In the genomic region with DNA sequence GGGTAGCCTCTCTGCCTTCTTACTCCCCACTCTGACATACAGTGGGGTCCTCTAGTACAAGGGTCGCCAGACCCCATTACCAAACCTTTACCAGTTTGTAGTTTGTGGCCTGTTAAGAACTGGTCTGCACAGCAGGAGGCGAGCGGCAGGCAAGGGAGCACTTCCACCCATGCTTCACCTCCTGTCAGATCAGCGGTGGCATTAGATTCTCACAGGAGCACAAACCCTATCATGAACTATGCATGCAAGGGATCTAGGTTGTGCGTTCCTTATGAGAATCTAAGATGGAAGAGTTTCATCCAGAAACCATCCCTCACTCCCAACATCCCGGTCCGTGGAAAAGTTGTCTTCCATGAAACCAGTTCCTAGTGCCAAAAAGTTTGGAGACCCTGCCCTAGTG, we compare ENCODE assay signal across 21 cellular contexts.
DNase-seq lines count a peak whose midpoint lies in the region; ATAC-seq and TF ChIP-seq lines count a peak whose summit lies in the region.
"Had no signal": no experiment of that assay in that cellular context is flagged by ENCODE, and none has a peak within 500 bp of the region (broad histone marks: within the 10 kb centered on the region; RNA-seq: fewer than 3 reads in every experiment).

No MANE protein-coding gene starts in this region.

- H3K4me2 ChIP-seq in mammary epithelial cell (ENCODE audit: insufficient read depth, low read depth, low read length) (no peak overlapping the region), H9 (ENCODE audit: insufficient read depth, insufficient read length, low read length) (no peak overlapping the region)
- H3K4me2 ChIP-seq: A549; BLaER1 treated with 17β-estradiol and CSF1 and Interleukin-3, amounts not matched to agents 10 nM and 100 nM had no signal

- no peaks in the 10 kb centered on the region for H3K27me3 ChIP-seq in mammary epithelial cell (ENCODE audit: insufficient read depth, low read length)
- H3K27me3 ChIP-seq in H9 (ENCODE audit: insufficient read depth, low read length): no peaks in the 10 kb centered on the region
- peaks cover 0 to 20% (median 0%) of the 10 kb centered on the region in 4 donors for H3K27me3 ChIP-seq in esophagus muscularis mucosa
- H3K27me3 ChIP-seq: BE2C; BLaER1 treated with 17β-estradiol and CSF1 and Interleukin-3, amounts not matched to agents 10 nM and 100 nM had no signal

- H3K56ac ChIP-seq in H9 (ENCODE audit: insufficient read length, low read depth, low read length): no peak overlapping the region

- H2BK120ac ChIP-seq in H9 (ENCODE audit: low read depth, low read length, poor library complexity, severe bottlenecking): no peak overlapping the region

- in situ Hi-C loops in mammary epithelial cell (cut with MboI; ENCODE audit: low sequenced_read_pairs in 2 of 2): no loop called here

- H4K20me1 ChIP-seq in mammary epithelial cell (ENCODE audit: insufficient read depth, low read length) (no peaks in the 10 kb centered on the region), H9 (ENCODE audit: control insufficient read depth, insufficient read depth, insufficient read length) (no peaks in the 10 kb centered on the region)
- H4K20me1 ChIP-seq: BLaER1 treated with 17β-estradiol and CSF1 and Interleukin-3, amounts not matched to agents 10 nM and 100 nM had no signal

- H3K27ac ChIP-seq in mammary epithelial cell (ENCODE audit: insufficient read depth, low read depth, low read length) (no peak overlapping the region), H9 (ENCODE audit: insufficient read length, low read depth, low read length) (no peak overlapping the region), esophagus muscularis mucosa (replicated peaks in 1 of 4) (no peak overlapping the region)
- H3K27ac ChIP-seq: A549; BLaER1 treated with 17β-estradiol and CSF1 and Interleukin-3, amounts not matched to agents 10 nM and 100 nM; GM23248 had no signal

- no peak overlapping the region for H3K4ac ChIP-seq in H9 (ENCODE audit: low read depth, low read length)

- H3K4me1 Mint-ChIP-seq in MCF 10A (ENCODE audit: insufficient read depth, unreplicated experiment): peaks cover 8% of the 10 kb centered on the region
- no peaks in the 10 kb centered on the region for H3K4me1 Mint-ChIP-seq in H9
- H3K4me1 Mint-ChIP-seq in stimulated activated naive CD8-positive, alpha-beta T cell treated with anti-CD3 and anti-CD28 coated beads, Interleukin-15, amount 100 ng/mL, for 72 hours: no peaks in the 10 kb centered on the region
- H3K4me1 Mint-ChIP-seq: CD14-positive monocyte; CD8-positive, alpha-beta memory T cell had no signal

- no peak overlapping the region for H3T11ph ChIP-seq in H9 (ENCODE audit: low read length)

- BruUV-seq in MCF 10A (replicated peaks; lab: Mats Ljungman, UMichigan) (no TSS peak), mammary epithelial cell (replicated peaks; lab: Mats Ljungman, UMichigan) (no TSS peak)

- no peak overlapping the region for H4K5ac ChIP-seq in H9 (ENCODE audit: insufficient read length, low read depth, low read length)

- no peaks in the 10 kb centered on the region for H3K23me2 ChIP-seq in H9 (ENCODE audit: insufficient read length, low read depth, low read length, poor library complexity, severe bottlenecking)

- TF ChIP-seq EP300 in esophagus muscularis mucosa (IDR thresholded peaks at IDR 0.05): no peak

- H2AFZ ChIP-seq in mammary epithelial cell (ENCODE audit: low read depth, low read length) (no peak overlapping the region), H9 (ENCODE audit: low read length) (no peak overlapping the region)
- H2AFZ ChIP-seq: GM23248 had no signal

- WGBS in mammary epithelial cell (ENCODE audit: low coverage, missing lambda C conversion rate): 96% methylated on average over 7 of the region's 7 CpGs
- WGBS in H9 (ENCODE audit: extremely low coverage, insufficient read length, low lambda C conversion rate): no CpG with 5 or more reads among the region's 7 CpGs
- 92% methylated on average over 7 of the region's 7 CpGs for WGBS in esophagus muscularis mucosa

- no peaks in the 10 kb centered on the region for H3K79me1 ChIP-seq in H9 (ENCODE audit: insufficient read depth, low read depth, low read length, poor library complexity, severe bottlenecking)

- no peak overlapping the region for H2AK5ac ChIP-seq in H9 (ENCODE audit: insufficient read length, low read length)

- no peak overlapping the region for H3K18ac ChIP-seq in H9 (ENCODE audit: insufficient read length, low read depth, low read length)

- DNase-seq in MCF 10A (ENCODE audit: unreplicated experiment): no peak
- no peak for DNase-seq in mammary epithelial cell
- no peak for DNase-seq in H9
- DNase-seq in esophagus muscularis mucosa (ENCODE audit: extremely low spot score): peak; percentile 90
- no peak for DNase-seq in stimulated activated naive CD8-positive, alpha-beta T cell treated with anti-CD3 and anti-CD28 coated beads, Interleukin-15, amount 100 ng/mL, for 72 hours
- DNase-seq: 8988T; ACHN; AML-193; BE2C; Calu3; CD4-positive, alpha-beta T cell; CD8-positive, alpha-beta memory T cell; DMS53; DMS79 treated with DMSO at 0.1 percent for 48 hours; GF-D8; GM23248 had no signal

- H3K79me2 ChIP-seq in mammary epithelial cell (ENCODE audit: insufficient read depth, low read length): no peaks in the 10 kb centered on the region
- no peaks in the 10 kb centered on the region for H3K79me2 ChIP-seq in H9 (ENCODE audit: insufficient read depth, low read length)

- no peak overlapping the region for H4K91ac ChIP-seq in H9 (ENCODE audit: insufficient read length, low read depth, low read length)

- POLR2A ChIA-PET in MCF 10A (lab: Yijun Ruan, JAX): interaction anchor here (0.9 kb wide), 1 partner anchor 13 kb away, joined by 3 read pairs; no protein-coding TSS in a partner anchor

- TF ChIP-seq POLR2A in esophagus muscularis mucosa (IDR thresholded peaks at IDR 0.05; ENCODE audit: low read depth): no peak

- no peaks in the 10 kb centered on the region for H3K36me3 ChIP-seq in mammary epithelial cell (ENCODE audit: insufficient read depth, low read length)
- H3K36me3 ChIP-seq in esophagus muscularis mucosa: no peaks in the 10 kb centered on the region
- H3K36me3 ChIP-seq: BE2C; BLaER1 treated with 17β-estradiol and CSF1 and Interleukin-3, amounts not matched to agents 10 nM and 100 nM; HAP-1 had no signal

- H3K9ac ChIP-seq in mammary epithelial cell (ENCODE audit: insufficient read depth, low read length) (no peak overlapping the region), H9 (ENCODE audit: extremely low read depth, insufficient read length, low read length) (no peak overlapping the region)
- H3K9ac ChIP-seq: BLaER1 treated with 17β-estradiol and CSF1 and Interleukin-3, amounts not matched to agents 10 nM and 100 nM; GM23248 had no signal

- intact Hi-C loops in MCF 10A (cut with micrococcal nuclease) (loop anchor here (5.0 kb wide), 1 partner anchor 66 kb away; no protein-coding TSS in a partner anchor), mammary epithelial cell (cut with micrococcal nuclease) (loop anchor here (5.0 kb wide), 1 partner anchor 66 kb away; no protein-coding TSS in a partner anchor), esophagus muscularis mucosa (cut with DNase I) (no loop called here)

- H3K23ac ChIP-seq in H9 (ENCODE audit: insufficient read length, low read depth, low read length): no peak overlapping the region

- no peak overlapping the region for H2BK5ac ChIP-seq in H9 (ENCODE audit: insufficient read length, low read length)

- H3K36me3 Mint-ChIP-seq in MCF 10A (ENCODE audit: insufficient read depth, unreplicated experiment) (peaks cover 34% of the 10 kb centered on the region), H9 (ENCODE audit: insufficient read depth in 1 of 3, low read depth in 3 of 3) (peaks cover 0 to 15% (median 0%) of the 10 kb centered on the region in 3 experiments; a peak in 2 of 7 replicates)
- H3K36me3 Mint-ChIP-seq: CD14-positive monocyte; CD8-positive, alpha-beta memory T cell had no signal

- peak overlapping the region; percentile 22 for H4K8ac ChIP-seq in H9 (replicated peaks; ENCODE audit: insufficient read length, low read depth, low read length)

- H3K27ac Mint-ChIP-seq in MCF 10A (ENCODE audit: low read depth, unreplicated experiment) (peak overlapping the region; percentile 13), H9 (no peak overlapping the region)
- no peak overlapping the region for H3K27ac Mint-ChIP-seq in stimulated activated naive CD8-positive, alpha-beta T cell treated with anti-CD3 and anti-CD28 coated beads, Interleukin-15, amount 100 ng/mL, for 72 hours
- H3K27ac Mint-ChIP-seq: CD14-positive monocyte; CD4-positive, alpha-beta T cell; CD8-positive, alpha-beta memory T cell had no signal

- TF ChIP-seq CTCF in MCF 10A (IDR thresholded peaks at IDR 0.05; ENCODE audit: unreplicated experiment) (no peak), mammary epithelial cell (conservative IDR thresholded peaks at IDR 0.05 in 1 of 2, IDR thresholded peaks at IDR 0.05 in 1 of 2; ENCODE audit: extremely low read depth in 1 of 2, insufficient read depth in 1 of 2, low read depth in 1 of 2, low read length in 2 of 2) (no peak), H9 (conservative IDR thresholded peaks at IDR 0.05) (no peak), esophagus muscularis mucosa (IDR thresholded peaks at IDR 0.05) (no peak)

- dilution Hi-C loops in mammary epithelial cell (cut with HindIII; ENCODE audit: low sequenced_read_pairs): no loop called here

- H3K9me3 Mint-ChIP-seq in MCF 10A (ENCODE audit: unreplicated experiment): no peaks in the 10 kb centered on the region
- H3K9me3 Mint-ChIP-seq in H9: peaks cover 6 to 7% of the 10 kb centered on the region in 2 experiments; a peak in 3 of 5 replicates
- H3K9me3 Mint-ChIP-seq in stimulated activated naive CD8-positive, alpha-beta T cell treated with anti-CD3 and anti-CD28 coated beads, Interleukin-15, amount 100 ng/mL, for 72 hours: peaks cover 0 to 11% of the 10 kb centered on the region in 2 donors

- no peak for ATAC-seq in stimulated activated naive CD8-positive, alpha-beta T cell treated with anti-CD3 and anti-CD28 coated beads, Interleukin-15, amount 100 ng/mL, for 72 hours
- no peak for ATAC-seq in GM21576 (IDR thresholded peaks at IDR 0.05; ENCODE audit: unreplicated experiment)
- ATAC-seq: A549 had no signal

- H3K4me3 Mint-ChIP-seq in MCF 10A (ENCODE audit: unreplicated experiment) (no peak overlapping the region), H9 (no peak overlapping the region)
- H3K4me3 Mint-ChIP-seq in stimulated activated naive CD8-positive, alpha-beta T cell treated with anti-CD3 and anti-CD28 coated beads, Interleukin-15, amount 100 ng/mL, for 72 hours: no peak overlapping the region
- H3K4me3 Mint-ChIP-seq: CD14-positive monocyte; CD4-positive, alpha-beta T cell; CD8-positive, alpha-beta memory T cell had no signal

- H3K27me3 Mint-ChIP-seq in MCF 10A (ENCODE audit: insufficient read depth, unreplicated experiment) (no peaks in the 10 kb centered on the region), H9 (ENCODE audit: low read depth) (no peaks in the 10 kb centered on the region)
- H3K27me3 Mint-ChIP-seq in stimulated activated naive CD8-positive, alpha-beta T cell treated with anti-CD3 and anti-CD28 coated beads, Interleukin-15, amount 100 ng/mL, for 72 hours: peaks cover 52% of the 10 kb centered on the region

- H3K4me1 ChIP-seq in mammary epithelial cell (ENCODE audit: insufficient read depth, low read length) (no peaks in the 10 kb centered on the region), H9 (ENCODE audit: insufficient read depth, low read length) (no peaks in the 10 kb centered on the region), esophagus muscularis mucosa (no peaks in the 10 kb centered on the region)
- H3K4me1 ChIP-seq: A549; BE2C; BLaER1 treated with 17β-estradiol and CSF1 and Interleukin-3, amounts not matched to agents 10 nM and 100 nM; HAP-1 had no signal

- H2BK12ac ChIP-seq in H9 (ENCODE audit: insufficient read length, low read depth, low read length): no peak overlapping the region

- H2BK20ac ChIP-seq in H9 (ENCODE audit: low read depth, low read length, poor library complexity, severe bottlenecking): no peak overlapping the region

- H2BK15ac ChIP-seq in H9 (ENCODE audit: low read depth, low read length): no peak overlapping the region

- H3K4me3 ChIP-seq in mammary epithelial cell (replicated peaks in 1 of 3; ENCODE audit: insufficient read depth in 1 of 3, low read depth in 2 of 3, low read length in 3 of 3) (no peak overlapping the region), esophagus muscularis mucosa (no peak overlapping the region)
- H3K4me3 ChIP-seq: A549; BLaER1 treated with 17β-estradiol and CSF1 and Interleukin-3, amounts not matched to agents 10 nM and 100 nM; GM23248; HAP-1 had no signal

- H3K9me3 ChIP-seq in mammary epithelial cell (replicated peaks; ENCODE audit: insufficient read depth, low read length) (no peaks in the 10 kb centered on the region), H9 (ENCODE audit: control insufficient read depth, low read depth, low read length) (no peaks in the 10 kb centered on the region), esophagus muscularis mucosa (no peaks in the 10 kb centered on the region)
- H3K9me3 ChIP-seq: BE2C had no signal

- CTCF ChIA-PET in MCF 10A (lab: Yijun Ruan, JAX): interaction anchor here (0.7 to 0.8 kb wide), 2 partner anchors 67 to 368 kb away, joined by 3 read pairs; no protein-coding TSS in a partner anchor
- CTCF ChIA-PET in mammary epithelial cell (lab: Charles Lee; ENCODE audit: low non-redundant PET): no interaction called here

- H3K14ac ChIP-seq in H9 (ENCODE audit: insufficient read depth, low read length): no peak overlapping the region
